1 cellular context compared by ENCODE assay signal in the genomic region with DNA sequence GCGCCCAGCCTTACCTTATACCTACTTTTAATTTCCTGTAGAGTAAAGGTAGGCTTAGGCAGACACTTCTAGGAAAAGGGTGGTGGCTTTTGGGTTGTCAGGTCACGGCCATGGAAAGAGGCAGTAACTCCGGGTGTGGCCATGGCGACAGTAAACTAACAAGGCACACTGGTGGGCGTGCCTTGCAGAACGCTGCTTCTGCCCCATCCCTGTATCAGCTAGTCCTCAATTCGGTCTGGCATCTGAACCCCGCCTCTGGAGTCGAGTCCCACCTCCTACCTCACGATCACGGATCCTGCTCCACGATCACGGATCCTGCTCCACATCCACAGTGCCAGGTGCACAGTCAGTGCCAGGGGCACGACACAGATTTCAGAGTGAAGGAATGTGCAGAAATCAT.
TF ChIP-seq lines count a peak whose summit lies in the region.

No MANE protein-coding gene starts in this region.

TF ChIP-seq in SK-N-SH, 30 proteins besides CTCF, POLR2A, EP300 and RAD21 (continued from another document):
- no peak for TF ChIP-seq GABPA (IDR thresholded peaks at IDR 0.05; ENCODE audit: low read depth)
- TF ChIP-seq ELF1 (IDR thresholded peaks at IDR 0.05) = no peak
- TF ChIP-seq NFIC (IDR thresholded peaks at IDR 0.05; ENCODE audit: borderline replicate concordance) = no peak
- TF ChIP-seq TCF12 (IDR thresholded peaks at IDR 0.05) = no peak
- TF ChIP-seq FOXM1 (IDR thresholded peaks at IDR 0.05; ENCODE audit: low read depth) = no peak
- TF ChIP-seq NRF1 (IDR thresholded peaks at IDR 0.05; ENCODE audit: low read depth, low read length) = no peak
